22 cellular contexts compared by ENCODE assay signal in genomic region chr3:64508140-64508539, GRCh38.
DNase-seq lines count a peak whose midpoint lies in the region; ATAC-seq, FAIRE-seq and TF ChIP-seq lines count a peak whose summit lies in the region.
"Had no signal": no experiment of that assay in that cellular context is flagged by ENCODE, and none has a peak within 500 bp of the region (broad histone marks: within the 10 kb centered on the region; RNA-seq: fewer than 3 reads in every experiment).

No MANE protein-coding gene starts in this region.

- TF ChIP-seq EP300 in Ishikawa (IDR thresholded peaks at IDR 0.05; ENCODE audit: borderline replicate concordance): no peak

- DNase-seq in NCI-H748 (lab: John Stamatoyannopoulos, UW; ENCODE audit: unreplicated experiment) (peak; percentile 10), NCI-H748 treated with DMSO at 0.1 percent for 48 hours (lab: John Stamatoyannopoulos, UW) (no peak), bronchial epithelial cell (ENCODE audit: low read depth) (peak; percentile 77), small intestine (no peak)
- no peak for DNase-seq in activated CD8-positive, alpha-beta memory T cell treated with anti-CD3 and anti-CD28 coated beads, Interleukin-2, amount 50 U/mL, for 4 hours
- DNase-seq: DMS153, HCEC 1CT, KG1, MM.1S, NCI-H2029 treated with DMSO at 0.1 percent for 48 hours, NCI-H2171 treated with DMSO at 0.1 percent for 48 hours, NCI-H345, NCI-H524 treated with DMSO at 0.1 percent for 48 hours, Peyer's patch, SHP77 treated with DMSO at 0.1 percent for 48 hours, SK-N-SH, SW 1271 had no signal

- no peak for TF ChIP-seq CTCF in bronchial epithelial cell (IDR thresholded peaks at IDR 0.05; ENCODE audit: insufficient read depth, low read length, severe bottlenecking)

- H3K4me1 ChIP-seq in small intestine (ENCODE audit: control insufficient read depth in 2 of 2, insufficient read depth in 1 of 2, low read depth in 1 of 2, low read length in 1 of 2): no peaks in the 10 kb centered on the region
- H3K4me1 ChIP-seq: Peyer's patch had no signal

- 13 to 55% (median 37%) methylated on average over 1 of the region's 1 CpG for WGBS in small intestine, 3 donors

- no peak for TF ChIP-seq RAD21 in Ishikawa (IDR thresholded peaks at IDR 0.05; ENCODE audit: low read depth)

- H3K27ac ChIP-seq in small intestine (ENCODE audit: low read depth in 1 of 2, low read length in 1 of 2): no peak overlapping the region
- H3K27ac ChIP-seq: Peyer's patch had no signal

- FAIRE-seq in bronchial epithelial cell (lab: Jason Lieb, UNC) (no peak), small intestine (lab: Jason Lieb, UNC) (no peak)
- FAIRE-seq: G401.6, H1, HTR-8/SVneo had no signal

- H3K36me3 ChIP-seq in bronchial epithelial cell (ENCODE audit: control insufficient read depth, insufficient read depth, low read length) (no peaks in the 10 kb centered on the region), small intestine (ENCODE audit: control insufficient read depth in 2 of 2, insufficient read depth in 2 of 2, low read length in 2 of 2) (no peaks in the 10 kb centered on the region)
- H3K36me3 ChIP-seq: Peyer's patch had no signal

- H3K4me3 ChIP-seq in bronchial epithelial cell (ENCODE audit: low read depth, low read length) (no peak overlapping the region), small intestine (ENCODE audit: low read depth in 1 of 2, low read length in 2 of 2) (no peak overlapping the region)
- H3K4me3 ChIP-seq: Peyer's patch had no signal

- H3K27me3 ChIP-seq in bronchial epithelial cell (ENCODE audit: control insufficient read depth, insufficient read depth, low read length) (no peaks in the 10 kb centered on the region), small intestine (ENCODE audit: control insufficient read depth in 2 of 2, insufficient read depth in 2 of 2, low read length in 2 of 2) (no peaks in the 10 kb centered on the region)
- H3K27me3 ChIP-seq: Peyer's patch had no signal

- peaks cover 1% of the 10 kb centered on the region for H3K9me3 ChIP-seq in small intestine (ENCODE audit: control insufficient read depth, low read depth)
- H3K9me3 ChIP-seq: Peyer's patch, SK-N-SH had no signal

- no peak for ATAC-seq in GM21390 (IDR thresholded peaks at IDR 0.05; ENCODE audit: unreplicated experiment)

TF ChIP-seq in Ishikawa, 13 proteins besides CTCF, POLR2A, EP300 and RAD21:
- TF ChIP-seq NFIC (IDR thresholded peaks at IDR 0.05): no peak
- TF ChIP-seq CREB1 (IDR thresholded peaks at IDR 0.05; ENCODE audit: low read depth): no peak
- TF ChIP-seq YY1 (IDR thresholded peaks at IDR 0.05; ENCODE audit: low read depth): no peak
- no peak for TF ChIP-seq FOXM1 (IDR thresholded peaks at IDR 0.05; ENCODE audit: borderline replicate concordance, low read depth)
- TF ChIP-seq TAF1 (IDR thresholded peaks at IDR 0.05; ENCODE audit: low read depth): no peak
- TF ChIP-seq TCF12 (IDR thresholded peaks at IDR 0.05; ENCODE audit: low read depth): no peak
- peak; percentile 97 for TF ChIP-seq CEBPB (IDR thresholded peaks at IDR 0.05)
- peak; percentile 20; the same call in 1 of the 2 replicates for TF ChIP-seq MAX (IDR thresholded peaks at IDR 0.05)
- TF ChIP-seq TEAD4 (IDR thresholded peaks at IDR 0.05): no peak
- TF ChIP-seq ZBTB7A (IDR thresholded peaks at IDR 0.05; ENCODE audit: low read depth): no peak
- TF ChIP-seq EGR1 (IDR thresholded peaks at IDR 0.05): no peak
- TF ChIP-seq REST (IDR thresholded peaks at IDR 0.05; ENCODE audit: low read depth): no peak
- no peak for TF ChIP-seq USF1 (IDR thresholded peaks at IDR 0.05)
TF ChIP-seq in Ishikawa: peak in this region for 2.

Comparison
In these comparisons a context has a peak if more than half of its experiments do, and no peak if none do; other contexts are left out.
1. DNase-seq: peak in NCI-H748 (single experiment) and bronchial epithelial cell (single experiment); none in NCI-H748 treated with DMSO at 0.1 percent for 48 hours (single experiment), activated CD8-positive, alpha-beta memory T cell treated with anti-CD3 and anti-CD28 coated beads, Interleukin-2, amount 50 U/mL, for 4 hours (single experiment) and small intestine (single experiment).